ENCODE assay signal across 1 cellular context in genomic region chr15:78437762-78438594, GRCh38.
TF ChIP-seq lines count a peak whose summit lies in the region.

Gene IREB2, plus strand, starts transcription at chr15:78438216. Its CDS starts 122 bp downstream, at chr15:78438338.

TF ChIP-seq in HepG2, 621 proteins besides CTCF, POLR2A, EP300 and RAD21 (continued from another document and continues in another):
- TF ChIP-seq ARNTL (CRISPR knock-in tag; IDR thresholded peaks at IDR 0.05) (no peak), ATAD3A (CRISPR knock-in tag; IDR thresholded peaks at IDR 0.05) (no peak), ZFX (CRISPR knock-in tag; IDR thresholded peaks at IDR 0.05; ENCODE audit: low read depth) (peak; percentile 96), ZNF580 (CRISPR knock-in tag; IDR thresholded peaks at IDR 0.05; ENCODE audit: borderline replicate concordance, low read depth) (0 out of 2 replicates have a peak, but pooled peaks have one; percentile 28), KLF9 (CRISPR knock-in tag; IDR thresholded peaks at IDR 0.05; ENCODE audit: low read depth) (no peak), TOPORS (CRISPR knock-in tag; IDR thresholded peaks at IDR 0.05) (no peak; the same call in 1 of the 2 replicates), TMF1 (CRISPR knock-in tag; IDR thresholded peaks at IDR 0.05; ENCODE audit: low read depth) (no peak), AKAP8 (CRISPR knock-in tag; IDR thresholded peaks at IDR 0.05) (no peak), SIN3B (IDR thresholded peaks at IDR 0.05; ENCODE audit: low read length) (peak; percentile 43; the same call in 1 of the 2 replicates), ZNF281 (CRISPR knock-in tag; IDR thresholded peaks at IDR 0.05; ENCODE audit: borderline replicate concordance) (no peak), ZNF275 (CRISPR knock-in tag; IDR thresholded peaks at IDR 0.05; ENCODE audit: borderline replicate concordance) (no peak), IRF2 (CRISPR knock-in tag; IDR thresholded peaks at IDR 0.05) (peak; percentile 24; the same call in 1 of the 2 replicates), CREB3 (CRISPR knock-in tag; IDR thresholded peaks at IDR 0.05) (no peak; the same call in 1 of the 2 replicates), ZXDC (CRISPR knock-in tag; IDR thresholded peaks at IDR 0.05) (0 out of 2 replicates have a peak, but pooled peaks have one; percentile 59), SP140L (CRISPR knock-in tag; IDR thresholded peaks at IDR 0.05; ENCODE audit: borderline replicate concordance) (no peak; the same call in 1 of the 2 replicates), MXI1 (IDR thresholded peaks at IDR 0.05; ENCODE audit: borderline replicate concordance, low read depth, low read length) (peak; percentile 86), ETS1 (CRISPR knock-in tag; IDR thresholded peaks at IDR 0.05) (no peak; the same call in 1 of the 2 replicates), KMT2B (CRISPR knock-in tag; IDR thresholded peaks at IDR 0.05) (peak; percentile 74; the same call in 1 of the 2 replicates), ZNF205 (CRISPR knock-in tag; IDR thresholded peaks at IDR 0.05) (no peak), TBL1XR1 (IDR thresholded peaks at IDR 0.05; ENCODE audit: borderline replicate concordance, low read length, partially characterized antibody) (peak; percentile 12), ZNF530 (CRISPR knock-in tag; IDR thresholded peaks at IDR 0.05; ENCODE audit: low read depth) (0 out of 2 replicates have a peak, but pooled peaks have one; percentile 63), ZFAT (CRISPR knock-in tag; conservative IDR thresholded peaks at IDR 0.05) (no peak), RFX5 (IDR thresholded peaks at IDR 0.05; ENCODE audit: low read depth, low read length) (no peak), ZNF510 (CRISPR knock-in tag; IDR thresholded peaks at IDR 0.05; ENCODE audit: low read depth) (no peak), DMAP1 (CRISPR knock-in tag; IDR thresholded peaks at IDR 0.05) (peak; percentile 88), ZNF468 (CRISPR knock-in tag; IDR thresholded peaks at IDR 0.05) (peak; percentile 23; the same call in 1 of the 2 replicates), E2F2 (CRISPR knock-in tag; IDR thresholded peaks at IDR 0.05; ENCODE audit: borderline replicate concordance) (no peak), BCL6 (CRISPR knock-in tag; IDR thresholded peaks at IDR 0.05) (no peak), SRSF1 (optimal IDR thresholded peaks at IDR 0.05; ENCODE audit: low read depth, low read length) (no peak), BHLHE40 (IDR thresholded peaks at IDR 0.05; ENCODE audit: low read length) (no peak), ZSCAN21 (CRISPR knock-in tag; IDR thresholded peaks at IDR 0.05; ENCODE audit: borderline replicate concordance) (no peak; the same call in none of the 2 replicates), SP2 (CRISPR knock-in tag; IDR thresholded peaks at IDR 0.05) (no peak; the same call in 1 of the 2 replicates), TOE1 (CRISPR knock-in tag; IDR thresholded peaks at IDR 0.05) (no peak), SKI (IDR thresholded peaks at IDR 0.05; ENCODE audit: partially characterized antibody) (no peak), IKZF5 (CRISPR knock-in tag; IDR thresholded peaks at IDR 0.05) (no peak), ZNF678 (CRISPR knock-in tag; IDR thresholded peaks at IDR 0.05) (no peak), ZNF24 (IDR thresholded peaks at IDR 0.05) (peak; percentile 78), NR2F6 (IDR thresholded peaks at IDR 0.05) (0 out of 2 replicates have a peak, but pooled peaks have one; percentile 24), NR2F6 (CRISPR knock-in tag; IDR thresholded peaks at IDR 0.05) (peak; percentile 31), ZNF629 (CRISPR knock-in tag; conservative IDR thresholded peaks at IDR 0.05) (no peak), ZNF550 (CRISPR knock-in tag; IDR thresholded peaks at IDR 0.05; ENCODE audit: borderline replicate concordance) (no peak), JUN (CRISPR knock-in tag; IDR thresholded peaks at IDR 0.05) (no peak), FIP1L1 (IDR thresholded peaks at IDR 0.05; ENCODE audit: borderline replicate concordance, insufficient read depth, low read depth, low read length) (no peak), ZBTB10 (CRISPR knock-in tag; IDR thresholded peaks at IDR 0.05; ENCODE audit: borderline replicate concordance) (peak; percentile 98; the same call in 1 of the 2 replicates), DNMT3B (CRISPR knock-in tag; conservative IDR thresholded peaks at IDR 0.05) (no peak; the same call in none of the 2 replicates), KLF15 (CRISPR knock-in tag; IDR thresholded peaks at IDR 0.05; ENCODE audit: borderline replicate concordance) (peak; percentile 49), MTA3 (CRISPR knock-in tag; IDR thresholded peaks at IDR 0.05) (no peak), NAIF1 (CRISPR knock-in tag; IDR thresholded peaks at IDR 0.05; ENCODE audit: borderline replicate concordance) (peak; percentile 73), ZNF749 (CRISPR knock-in tag; IDR thresholded peaks at IDR 0.05; ENCODE audit: borderline replicate concordance) (no peak; the same call in 1 of the 2 replicates), ASH2L (IDR thresholded peaks at IDR 0.05; ENCODE audit: insufficient read length, low read depth, low read length) (peak; percentile 82), THRA (CRISPR knock-in tag; IDR thresholded peaks at IDR 0.05; ENCODE audit: borderline replicate concordance) (peak; percentile 38; the same call in 1 of the 2 replicates), ZNF598 (CRISPR knock-in tag; IDR thresholded peaks at IDR 0.05; ENCODE audit: borderline replicate concordance) (peak; percentile 56; the same call in 1 of the 2 replicates), ZKSCAN1 (IDR thresholded peaks at IDR 0.05; ENCODE audit: low read length) (no peak), POLR2AphosphoS2 (IDR thresholded peaks at IDR 0.05; ENCODE audit: low read depth, low read length) (no peak), ZNF124 (CRISPR knock-in tag; IDR thresholded peaks at IDR 0.05) (peak; percentile 37; the same call in 1 of the 2 replicates)
